14 cellular contexts compared by ENCODE assay signal in the genomic region with DNA sequence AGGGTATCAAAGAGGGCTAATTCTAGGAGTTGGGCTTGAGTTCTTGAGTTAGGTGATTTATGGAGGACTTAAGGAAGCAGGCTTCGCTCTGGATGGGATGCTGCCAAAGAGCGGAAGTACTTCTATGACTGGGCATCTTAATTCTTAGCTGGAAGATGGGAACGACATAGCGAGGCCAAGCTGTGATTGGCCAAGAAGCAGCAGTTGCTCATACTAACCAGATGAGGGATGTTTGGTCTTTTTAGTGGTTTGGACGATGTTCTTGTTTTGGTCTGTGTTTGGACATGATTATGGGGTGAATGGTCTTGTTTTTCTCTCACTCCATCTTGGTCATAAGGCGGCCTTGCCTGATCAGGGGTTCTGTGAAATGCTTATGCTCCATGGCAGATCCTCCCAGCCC. TPM values are rescaled to one million over a fixed set of nuclear protein-coding genes. Genes with fewer than 3 reads are reported as not detected.
DNase-seq lines count a peak whose midpoint lies in the region; ATAC-seq and TF ChIP-seq lines count a peak whose summit lies in the region.
"Had no signal": no experiment of that assay in that cellular context is flagged by ENCODE, and none has a peak within 500 bp of the region (broad histone marks: within the 10 kb centered on the region; RNA-seq: fewer than 3 reads in every experiment).

No MANE protein-coding gene starts in this region.

- no peaks in the 10 kb centered on the region for H3K36me3 Mint-ChIP-seq in Caco-2 (ENCODE audit: insufficient read depth, unreplicated experiment)

- H2AFZ ChIP-seq in osteoblast (ENCODE audit: low read length) = peak overlapping the region; percentile 76

- H3K27ac ChIP-seq in osteoblast (ENCODE audit: low read depth, low read length) = no peak overlapping the region
- H3K27ac ChIP-seq: BLaER1 had no signal

- CTCF ChIA-PET in Caco-2 (lab: Charles Lee) = no interaction called here

- intact Hi-C loops in Caco-2 (cut with micrococcal nuclease; ENCODE audit: unreplicated experiment) = no loop called here

- H3K4me3 ChIP-seq in AG09309 (ENCODE audit: control insufficient read depth, low read depth, low read length) (no peak overlapping the region), fibroblast of mammary gland (ENCODE audit: control insufficient read depth, low read depth, low read length) (no peak overlapping the region), osteoblast (ENCODE audit: insufficient read depth, low read length) (no peak overlapping the region), Caco-2 (ENCODE audit: low read depth, low read length) (no peak overlapping the region)
- H3K4me3 ChIP-seq: BLaER1, HAP-1 had no signal

- no TSS peak for BruUV-seq in Caco-2 (replicated peaks; lab: Mats Ljungman, UMichigan)

- TF ChIP-seq CTCF in AG09309 (IDR thresholded peaks at IDR 0.05; ENCODE audit: control insufficient read depth, insufficient read depth, low read depth, low read length, missing control alignments) = no peak
- TF ChIP-seq CTCF in fibroblast of mammary gland (conservative IDR thresholded peaks at IDR 0.05; ENCODE audit: control insufficient read depth, insufficient read depth, low read depth, low read length) = no peak
- TF ChIP-seq CTCF in osteoblast (IDR thresholded peaks at IDR 0.05; ENCODE audit: extremely low read depth, low read depth, low read length) = no peak
- TF ChIP-seq CTCF in Caco-2 (IDR thresholded peaks at IDR 0.05; ENCODE audit: insufficient read depth in 1 of 2, low read depth in 1 of 2, low read length in 1 of 2, severe bottlenecking in 1 of 2, unreplicated experiment in 1 of 2) = no peak

- H3K4me1 Mint-ChIP-seq in Caco-2 (ENCODE audit: low read depth, unreplicated experiment) = no peaks in the 10 kb centered on the region
- H3K4me1 Mint-ChIP-seq: CD4-positive, CD25-positive, alpha-beta regulatory T cell had no signal

- H3K27me3 ChIP-seq in osteoblast (ENCODE audit: insufficient read depth, low read length) (peaks cover 3% of the 10 kb centered on the region), Caco-2 (replicated peaks; ENCODE audit: control insufficient read depth, insufficient read depth, low read length) (no peaks in the 10 kb centered on the region)
- H3K27me3 ChIP-seq: BLaER1 had no signal

- H3K36me3 ChIP-seq in osteoblast (ENCODE audit: insufficient read depth, low read length) = no peaks in the 10 kb centered on the region
- no peaks in the 10 kb centered on the region for H3K36me3 ChIP-seq in Caco-2 (ENCODE audit: control insufficient read depth, insufficient read depth, low read length)
- H3K36me3 ChIP-seq: HAP-1 had no signal

- no peaks in the 10 kb centered on the region for H3K9me3 ChIP-seq in osteoblast (ENCODE audit: low read depth, low read length)
- H3K9me3 ChIP-seq in Caco-2 = no peaks in the 10 kb centered on the region
- H3K9me3 ChIP-seq: BLaER1, HAP-1 had no signal

- H3K4me1 ChIP-seq in osteoblast (ENCODE audit: insufficient read depth, low read length) (peaks cover 29% of the 10 kb centered on the region), Caco-2 (no peaks in the 10 kb centered on the region)
- H3K4me1 ChIP-seq: HAP-1 had no signal

- H3K4me2 ChIP-seq in osteoblast (ENCODE audit: insufficient read depth, low read length) = no peak overlapping the region
- H3K4me2 ChIP-seq: BLaER1 had no signal

- no peaks in the 10 kb centered on the region for H3K9me3 Mint-ChIP-seq in Caco-2 (ENCODE audit: unreplicated experiment)

- DNase-seq in AG09309 (ENCODE audit: low read depth) = peak; percentile 11
- DNase-seq in amniotic epithelial cell (ENCODE audit: low read depth) = peak; percentile 83
- DNase-seq in fibroblast of mammary gland (ENCODE audit: low read depth) = peak; percentile 69
- no peak for DNase-seq in osteoblast (ENCODE audit: insufficient read length, low spot score, missing footprints)
- DNase-seq in C1 segment of cervical spinal cord (lab: John Stamatoyannopoulos, UW) = no peak
- no peak for DNase-seq in dedifferentiated amniotic fluid mesenchymal stem cell (ENCODE audit: extremely low spot score)
- no peak for DNase-seq in Caco-2
- DNase-seq: AML-193; Calu3; CD4-positive, CD25-positive, alpha-beta regulatory T cell; DMS 273 treated with DMSO at 0.1 percent for 48 hours had no signal

- no peak overlapping the region for H3K27ac Mint-ChIP-seq in Caco-2 (ENCODE audit: unreplicated experiment)
- H3K27ac Mint-ChIP-seq: CD4-positive, CD25-positive, alpha-beta regulatory T cell had no signal

- no peaks in the 10 kb centered on the region for H3K79me2 ChIP-seq in osteoblast (ENCODE audit: insufficient read depth, low read length)

- peaks cover 8% of the 10 kb centered on the region for H3K27me3 Mint-ChIP-seq in Caco-2 (ENCODE audit: insufficient read depth, unreplicated experiment)
- H3K27me3 Mint-ChIP-seq: CD4-positive, CD25-positive, alpha-beta regulatory T cell had no signal

- H3K4me3 Mint-ChIP-seq in Caco-2 (ENCODE audit: unreplicated experiment) = no peak overlapping the region
- H3K4me3 Mint-ChIP-seq: CD4-positive, CD25-positive, alpha-beta regulatory T cell had no signal

- POLR2A ChIA-PET in Caco-2 (lab: Charles Lee) = no interaction called here

- no peaks in the 10 kb centered on the region for H4K20me1 ChIP-seq in osteoblast (ENCODE audit: insufficient read depth, low read length)
- H4K20me1 ChIP-seq: BLaER1 had no signal

- no peak for ATAC-seq in HG02840 (IDR thresholded peaks at IDR 0.05; ENCODE audit: low FRiP score, unreplicated experiment)

RNA-seq across cellular contexts. Expression of a gene that starts 34.1 kb away (rescaled TPM):
- total RNA-seq in osteoblast (not detected in 2 replicates), Caco-2 (2022) (0.07 TPM in 1 of 2 replicates, not detected in the other)
- total RNA-seq: Calu3 had no signal

Comparison
In these comparisons a context has a peak if more than half of its experiments do, and no peak if none do; other contexts are left out.
1. DNase-seq: peak in AG09309 (single experiment), amniotic epithelial cell (single experiment) and fibroblast of mammary gland (single experiment); none in osteoblast (single experiment), C1 segment of cervical spinal cord (0 of 14), dedifferentiated amniotic fluid mesenchymal stem cell (single experiment) and Caco-2 (0 of 2).